Comparison of ENCODE assay signal across 1 cellular context in the genomic region with DNA sequence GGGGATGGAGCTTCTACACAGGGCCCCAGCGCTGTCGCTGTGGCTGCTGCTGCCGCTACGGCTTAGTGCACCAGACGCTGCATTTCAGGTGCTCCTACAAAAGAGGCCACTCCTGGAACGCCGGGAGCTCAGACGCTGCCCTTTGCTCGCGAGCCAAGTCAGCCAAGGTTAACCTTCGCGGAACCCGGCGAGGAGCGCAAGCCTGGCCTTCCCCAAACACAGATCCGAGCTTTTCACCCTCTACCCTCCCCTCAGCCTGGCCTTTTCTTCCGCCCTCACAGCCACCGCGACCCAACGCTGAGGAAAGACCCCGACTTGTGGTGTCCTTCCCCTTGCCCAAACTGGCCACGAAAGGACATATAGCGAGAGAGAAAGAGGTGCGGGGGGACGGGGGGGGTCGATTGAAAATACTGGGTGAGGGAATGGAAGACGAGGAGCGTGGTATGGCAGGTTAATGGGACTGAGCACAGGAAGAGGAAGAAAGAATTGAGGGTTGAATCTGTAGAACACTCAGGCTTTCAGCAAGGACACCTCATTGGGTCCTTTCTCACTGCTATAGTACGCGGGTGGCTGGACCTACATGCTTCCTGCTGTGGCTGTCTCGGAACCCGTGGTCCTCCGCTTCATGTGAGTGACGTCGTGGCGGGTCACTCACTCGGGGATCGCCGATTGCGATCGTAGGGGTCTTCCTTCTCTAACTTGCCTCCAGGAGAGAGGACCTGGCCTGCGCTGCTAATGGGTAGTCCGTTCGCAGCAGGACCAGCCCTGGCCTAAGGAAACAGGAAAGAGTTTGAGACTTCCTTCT.
A peak's percentile ranks its signal among the peaks of the same experiment; 100 is the strongest.
TF ChIP-seq lines count a peak whose summit lies in the region.

A gene (plus strand): TSS at position 583 of the 805 bp plus-strand sequence. CDS start 8,460 bp downstream, outside the sequence.
A gene (minus strand): TSS at position 242 of the 805 bp plus-strand sequence. CDS start 7,249 bp downstream, outside the sequence.

TF ChIP-seq in K562, 482 proteins besides CTCF, POLR2A, EP300 and RAD21 (continued from another document and continues in another):
- TF ChIP-seq, protein P1, sequence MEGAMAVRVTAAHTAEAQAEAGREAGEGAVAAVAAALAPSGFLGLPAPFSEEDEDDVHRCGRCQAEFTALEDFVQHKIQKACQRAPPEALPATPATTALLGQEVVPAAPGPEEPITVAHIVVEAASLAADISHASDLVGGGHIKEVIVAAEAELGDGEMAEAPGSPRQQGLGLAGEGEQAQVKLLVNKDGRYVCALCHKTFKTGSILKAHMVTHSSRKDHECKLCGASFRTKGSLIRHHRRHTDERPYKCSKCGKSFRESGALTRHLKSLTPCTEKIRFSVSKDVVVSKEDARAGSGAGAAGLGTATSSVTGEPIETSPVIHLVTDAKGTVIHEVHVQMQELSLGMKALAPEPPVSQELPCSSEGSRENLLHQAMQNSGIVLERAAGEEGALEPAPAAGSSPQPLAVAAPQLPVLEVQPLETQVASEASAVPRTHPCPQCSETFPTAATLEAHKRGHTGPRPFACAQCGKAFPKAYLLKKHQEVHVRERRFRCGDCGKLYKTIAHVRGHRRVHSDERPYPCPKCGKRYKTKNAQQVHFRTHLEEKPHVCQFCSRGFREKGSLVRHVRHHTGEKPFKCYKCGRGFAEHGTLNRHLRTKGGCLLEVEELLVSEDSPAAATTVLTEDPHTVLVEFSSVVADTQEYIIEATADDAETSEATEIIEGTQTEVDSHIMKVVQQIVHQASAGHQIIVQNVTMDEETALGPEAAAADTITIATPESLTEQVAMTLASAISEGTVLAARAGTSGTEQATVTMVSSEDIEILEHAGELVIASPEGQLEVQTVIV (CRISPR knock-in tag; IDR thresholded peaks at IDR 0.05; ENCODE audit: borderline replicate concordance), result no peak
- TF ChIP-seq ZNF780A (CRISPR knock-in tag; IDR thresholded peaks at IDR 0.05) (no peak), SREBF1 (IDR thresholded peaks at IDR 0.05; ENCODE audit: borderline replicate concordance, low read depth, low read length) (no peak), FOXK2 (conservative IDR thresholded peaks at IDR 0.05 in 1 of 2, IDR thresholded peaks at IDR 0.05 in 1 of 2; ENCODE audit: low read depth in 2 of 2) (peak; percentile 89 to 90), RNF2 (IDR thresholded peaks at IDR 0.05) (peak; percentile 33; the same call in 1 of the 2 replicates), KDM5B (IDR thresholded peaks at IDR 0.05; ENCODE audit: insufficient replicate concordance, low read depth, low read length) (peak; percentile 84), BRF1 (IDR thresholded peaks at IDR 0.05; ENCODE audit: borderline replicate concordance, extremely low read depth, insufficient read length) (no peak), ELF2 (CRISPR knock-in tag; IDR thresholded peaks at IDR 0.05) (peak; percentile 92), PHF8 (IDR thresholded peaks at IDR 0.05; ENCODE audit: borderline replicate concordance, low read length) (peak; percentile 96), ZBTB7A (IDR thresholded peaks at IDR 0.05; ENCODE audit: borderline replicate concordance, control insufficient read depth, low read depth, low read length) (peak; percentile 23; the same call in 1 of the 2 replicates), SNIP1 (IDR thresholded peaks at IDR 0.05; ENCODE audit: low read depth) (no peak), TEAD1 (CRISPR knock-in tag; IDR thresholded peaks at IDR 0.05) (peak in 1 of 2 experiments; percentile 56; a peak in 1 of 4 replicates), PRMT5 (CRISPR knock-in tag; IDR thresholded peaks at IDR 0.05) (no peak), CCNT2 (IDR thresholded peaks at IDR 0.05; ENCODE audit: borderline replicate concordance, extremely low read depth, insufficient read length, low read depth, low read length) (no peak), ZFX (CRISPR knock-in tag; IDR thresholded peaks at IDR 0.05) (peak; percentile 93), NEUROD1 (IDR thresholded peaks at IDR 0.05; ENCODE audit: borderline replicate concordance, low read depth, low read length, partially characterized antibody) (peak; percentile 62), CHD4 (IDR thresholded peaks at IDR 0.05; ENCODE audit: insufficient read depth, insufficient replicate concordance, low read depth, low read length, poor library complexity, severe bottlenecking) (no peak), ZBED1 (IDR thresholded peaks at IDR 0.05) (no peak), ESRRB (CRISPR knock-in tag; IDR thresholded peaks at IDR 0.05; ENCODE audit: borderline replicate concordance) (0 out of 2 replicates have a peak, but pooled peaks have one; percentile 35), ZNF778 (CRISPR knock-in tag; IDR thresholded peaks at IDR 0.05) (no peak), KAT8 (IDR thresholded peaks at IDR 0.05; ENCODE audit: low read depth) (peak; percentile 68; the same call in 1 of the 2 replicates), ZC3H11A (IDR thresholded peaks at IDR 0.05; ENCODE audit: low read depth, low read length) (no peak), U2AF1 (optimal IDR thresholded peaks at IDR 0.05; ENCODE audit: low read depth, low read length) (no peak), NCOR1 (IDR thresholded peaks at IDR 0.05) (no peak), EWSR1 (IDR thresholded peaks at IDR 0.05; ENCODE audit: borderline replicate concordance, low read depth, partially characterized antibody) (no peak), ZNF184 (CRISPR knock-in tag; IDR thresholded peaks at IDR 0.05) (no peak), ZNF239 (CRISPR knock-in tag; IDR thresholded peaks at IDR 0.05) (peak; percentile 37; the same call in 1 of the 2 replicates), FUS (optimal IDR thresholded peaks at IDR 0.05; ENCODE audit: low read depth, low read length) (no peak), ZNF41 (CRISPR knock-in tag; conservative IDR thresholded peaks at IDR 0.05) (0 out of 2 replicates have a peak, but pooled peaks have one; percentile 39), NFATC3 (IDR thresholded peaks at IDR 0.05) (no peak), NR2C1 (IDR thresholded peaks at IDR 0.05) (peak; percentile 73), NR2C1 (tag; IDR thresholded peaks at IDR 0.05) (peak; percentile 73), DACH1 (IDR thresholded peaks at IDR 0.05; ENCODE audit: partially characterized antibody) (peak; percentile 98), KDM2B (CRISPR knock-in tag; IDR thresholded peaks at IDR 0.05) (no peak), HOXB6 (CRISPR knock-in tag; IDR thresholded peaks at IDR 0.05; ENCODE audit: borderline replicate concordance) (no peak), CBX3 (IDR thresholded peaks at IDR 0.05; ENCODE audit: borderline replicate concordance in 1 of 2, low read length in 2 of 2) (peak in 1 of 2 experiments; percentile 43; a peak in 1 of 3 replicates), TAF7 (tag; IDR thresholded peaks at IDR 0.05) (peak; percentile 15; the same call in 1 of the 2 replicates), RBBP5 (IDR thresholded peaks at IDR 0.05; ENCODE audit: borderline replicate concordance, insufficient read depth, low read length, poor library complexity, severe bottlenecking) (peak; percentile 91), SRF (CRISPR knock-in tag; IDR thresholded peaks at IDR 0.05) (no peak), ZNF764 (CRISPR knock-in tag; IDR thresholded peaks at IDR 0.05; ENCODE audit: low read depth) (no peak), PTTG1 (tag; IDR thresholded peaks at IDR 0.05; ENCODE audit: low read depth) (no peak)
- TF ChIP-seq, protein P2, sequence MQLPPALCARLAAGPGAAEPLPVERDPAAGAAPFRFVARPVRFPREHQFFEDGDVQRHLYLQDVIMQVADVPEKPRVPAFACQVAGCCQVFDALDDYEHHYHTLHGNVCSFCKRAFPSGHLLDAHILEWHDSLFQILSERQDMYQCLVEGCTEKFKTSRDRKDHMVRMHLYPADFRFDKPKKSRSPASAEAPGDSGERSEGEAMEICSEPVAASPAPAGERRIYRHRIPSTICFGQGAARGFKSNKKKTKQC (CRISPR knock-in tag; IDR thresholded peaks at IDR 0.05), result peak; percentile 40; the same call in 1 of the 2 replicates
- TF ChIP-seq, protein P3, sequence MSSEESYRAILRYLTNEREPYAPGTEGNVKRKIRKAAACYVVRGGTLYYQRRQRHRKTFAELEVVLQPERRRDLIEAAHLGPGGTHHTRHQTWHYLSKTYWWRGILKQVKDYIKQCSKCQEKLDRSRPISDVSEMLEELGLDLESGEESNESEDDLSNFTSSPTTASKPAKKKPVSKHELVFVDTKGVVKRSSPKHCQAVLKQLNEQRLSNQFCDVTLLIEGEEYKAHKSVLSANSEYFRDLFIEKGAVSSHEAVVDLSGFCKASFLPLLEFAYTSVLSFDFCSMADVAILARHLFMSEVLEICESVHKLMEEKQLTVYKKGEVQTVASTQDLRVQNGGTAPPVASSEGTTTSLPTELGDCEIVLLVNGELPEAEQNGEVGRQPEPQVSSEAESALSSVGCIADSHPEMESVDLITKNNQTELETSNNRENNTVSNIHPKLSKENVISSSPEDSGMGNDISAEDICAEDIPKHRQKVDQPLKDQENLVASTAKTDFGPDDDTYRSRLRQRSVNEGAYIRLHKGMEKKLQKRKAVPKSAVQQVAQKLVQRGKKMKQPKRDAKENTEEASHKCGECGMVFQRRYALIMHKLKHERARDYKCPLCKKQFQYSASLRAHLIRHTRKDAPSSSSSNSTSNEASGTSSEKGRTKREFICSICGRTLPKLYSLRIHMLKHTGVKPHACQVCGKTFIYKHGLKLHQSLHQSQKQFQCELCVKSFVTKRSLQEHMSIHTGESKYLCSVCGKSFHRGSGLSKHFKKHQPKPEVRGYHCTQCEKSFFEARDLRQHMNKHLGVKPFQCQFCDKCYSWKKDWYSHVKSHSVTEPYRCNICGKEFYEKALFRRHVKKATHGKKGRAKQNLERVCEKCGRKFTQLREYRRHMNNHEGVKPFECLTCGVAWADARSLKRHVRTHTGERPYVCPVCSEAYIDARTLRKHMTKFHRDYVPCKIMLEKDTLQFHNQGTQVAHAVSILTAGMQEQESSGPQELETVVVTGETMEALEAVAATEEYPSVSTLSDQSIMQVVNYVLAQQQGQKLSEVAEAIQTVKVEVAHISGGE (CRISPR knock-in tag; IDR thresholded peaks at IDR 0.05), result peak in 1 of 3 experiments; percentile 37; a peak in 1 of 6 replicates
- TF ChIP-seq, protein P4, sequence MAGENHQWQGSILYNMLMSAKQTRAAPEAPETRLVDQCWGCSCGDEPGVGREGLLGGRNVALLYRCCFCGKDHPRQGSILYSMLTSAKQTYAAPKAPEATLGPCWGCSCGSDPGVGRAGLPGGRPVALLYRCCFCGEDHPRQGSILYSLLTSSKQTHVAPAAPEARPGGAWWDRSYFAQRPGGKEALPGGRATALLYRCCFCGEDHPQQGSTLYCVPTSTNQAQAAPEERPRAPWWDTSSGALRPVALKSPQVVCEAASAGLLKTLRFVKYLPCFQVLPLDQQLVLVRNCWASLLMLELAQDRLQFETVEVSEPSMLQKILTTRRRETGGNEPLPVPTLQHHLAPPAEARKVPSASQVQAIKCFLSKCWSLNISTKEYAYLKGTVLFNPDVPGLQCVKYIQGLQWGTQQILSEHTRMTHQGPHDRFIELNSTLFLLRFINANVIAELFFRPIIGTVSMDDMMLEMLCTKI (IDR thresholded peaks at IDR 0.05; ENCODE audit: partially characterized antibody), result no peak
- TF ChIP-seq, protein P5, sequence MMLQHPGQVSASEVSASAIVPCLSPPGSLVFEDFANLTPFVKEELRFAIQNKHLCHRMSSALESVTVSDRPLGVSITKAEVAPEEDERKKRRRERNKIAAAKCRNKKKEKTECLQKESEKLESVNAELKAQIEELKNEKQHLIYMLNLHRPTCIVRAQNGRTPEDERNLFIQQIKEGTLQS (IDR thresholded peaks at IDR 0.05), result no peak
- TF ChIP-seq, protein P5 (CRISPR knock-in tag; conservative IDR thresholded peaks at IDR 0.05), result 0 out of 2 replicates have a peak, but pooled peaks have one; percentile 70
- TF ChIP-seq, protein P6, sequence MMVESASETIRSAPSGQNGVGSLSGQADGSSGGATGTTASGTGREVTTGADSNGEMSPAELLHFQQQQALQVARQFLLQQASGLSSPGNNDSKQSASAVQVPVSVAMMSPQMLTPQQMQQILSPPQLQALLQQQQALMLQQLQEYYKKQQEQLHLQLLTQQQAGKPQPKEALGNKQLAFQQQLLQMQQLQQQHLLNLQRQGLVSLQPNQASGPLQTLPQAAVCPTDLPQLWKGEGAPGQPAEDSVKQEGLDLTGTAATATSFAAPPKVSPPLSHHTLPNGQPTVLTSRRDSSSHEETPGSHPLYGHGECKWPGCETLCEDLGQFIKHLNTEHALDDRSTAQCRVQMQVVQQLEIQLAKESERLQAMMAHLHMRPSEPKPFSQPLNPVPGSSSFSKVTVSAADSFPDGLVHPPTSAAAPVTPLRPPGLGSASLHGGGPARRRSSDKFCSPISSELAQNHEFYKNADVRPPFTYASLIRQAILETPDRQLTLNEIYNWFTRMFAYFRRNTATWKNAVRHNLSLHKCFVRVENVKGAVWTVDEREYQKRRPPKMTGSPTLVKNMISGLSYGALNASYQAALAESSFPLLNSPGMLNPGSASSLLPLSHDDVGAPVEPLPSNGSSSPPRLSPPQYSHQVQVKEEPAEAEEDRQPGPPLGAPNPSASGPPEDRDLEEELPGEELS (CRISPR knock-in tag; IDR thresholded peaks at IDR 0.05; ENCODE audit: borderline replicate concordance), result no peak
- TF ChIP-seq, protein P7, sequence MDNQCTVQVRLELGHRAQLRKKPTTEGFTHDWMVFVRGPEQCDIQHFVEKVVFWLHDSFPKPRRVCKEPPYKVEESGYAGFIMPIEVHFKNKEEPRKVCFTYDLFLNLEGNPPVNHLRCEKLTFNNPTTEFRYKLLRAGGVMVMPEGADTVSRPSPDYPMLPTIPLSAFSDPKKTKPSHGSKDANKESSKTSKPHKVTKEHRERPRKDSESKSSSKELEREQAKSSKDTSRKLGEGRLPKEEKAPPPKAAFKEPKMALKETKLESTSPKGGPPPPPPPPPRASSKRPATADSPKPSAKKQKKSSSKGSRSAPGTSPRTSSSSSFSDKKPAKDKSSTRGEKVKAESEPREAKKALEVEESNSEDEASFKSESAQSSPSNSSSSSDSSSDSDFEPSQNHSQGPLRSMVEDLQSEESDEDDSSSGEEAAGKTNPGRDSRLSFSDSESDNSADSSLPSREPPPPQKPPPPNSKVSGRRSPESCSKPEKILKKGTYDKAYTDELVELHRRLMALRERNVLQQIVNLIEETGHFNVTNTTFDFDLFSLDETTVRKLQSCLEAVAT (IDR thresholded peaks at IDR 0.05), result peak; percentile 8 to 79; a peak in 3 of 4 replicates
- TF ChIP-seq, protein P8, sequence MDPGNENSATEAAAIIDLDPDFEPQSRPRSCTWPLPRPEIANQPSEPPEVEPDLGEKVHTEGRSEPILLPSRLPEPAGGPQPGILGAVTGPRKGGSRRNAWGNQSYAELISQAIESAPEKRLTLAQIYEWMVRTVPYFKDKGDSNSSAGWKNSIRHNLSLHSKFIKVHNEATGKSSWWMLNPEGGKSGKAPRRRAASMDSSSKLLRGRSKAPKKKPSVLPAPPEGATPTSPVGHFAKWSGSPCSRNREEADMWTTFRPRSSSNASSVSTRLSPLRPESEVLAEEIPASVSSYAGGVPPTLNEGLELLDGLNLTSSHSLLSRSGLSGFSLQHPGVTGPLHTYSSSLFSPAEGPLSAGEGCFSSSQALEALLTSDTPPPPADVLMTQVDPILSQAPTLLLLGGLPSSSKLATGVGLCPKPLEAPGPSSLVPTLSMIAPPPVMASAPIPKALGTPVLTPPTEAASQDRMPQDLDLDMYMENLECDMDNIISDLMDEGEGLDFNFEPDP (CRISPR knock-in tag; IDR thresholded peaks at IDR 0.05), result no peak
- TF ChIP-seq, protein P9, sequence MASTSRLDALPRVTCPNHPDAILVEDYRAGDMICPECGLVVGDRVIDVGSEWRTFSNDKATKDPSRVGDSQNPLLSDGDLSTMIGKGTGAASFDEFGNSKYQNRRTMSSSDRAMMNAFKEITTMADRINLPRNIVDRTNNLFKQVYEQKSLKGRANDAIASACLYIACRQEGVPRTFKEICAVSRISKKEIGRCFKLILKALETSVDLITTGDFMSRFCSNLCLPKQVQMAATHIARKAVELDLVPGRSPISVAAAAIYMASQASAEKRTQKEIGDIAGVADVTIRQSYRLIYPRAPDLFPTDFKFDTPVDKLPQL (IDR thresholded peaks at IDR 0.05; ENCODE audit: extremely low read depth, insufficient read length), result no peak
